1 cellular context compared by ENCODE assay signal in genomic region chr17:58363457-58364185, GRCh38.
TF ChIP-seq lines count a peak whose summit lies in the region.

No MANE protein-coding gene starts in this region.

TF ChIP-seq in H1, 55 proteins besides CTCF, POLR2A, EP300 and RAD21:
- no peak for TF ChIP-seq USF2 (IDR thresholded peaks at IDR 0.05; ENCODE audit: low read length)
- TF ChIP-seq HDAC2 (IDR thresholded peaks at IDR 0.05; ENCODE audit: borderline replicate concordance in 1 of 2, low read depth in 2 of 2, low read length in 2 of 2), result no peak
- no peak for TF ChIP-seq ASH2L (IDR thresholded peaks at IDR 0.05; ENCODE audit: low read length)
- no peak for TF ChIP-seq PHF8 (conservative IDR thresholded peaks at IDR 0.05; ENCODE audit: low read depth, low read length)
- no peak for TF ChIP-seq MAX (IDR thresholded peaks at IDR 0.05)
- TF ChIP-seq BACH1 (IDR thresholded peaks at IDR 0.05; ENCODE audit: low read length), result no peak
- TF ChIP-seq SIX5 (IDR thresholded peaks at IDR 0.05; ENCODE audit: low read depth, low read length), result no peak
- no peak for TF ChIP-seq RXRA (IDR thresholded peaks at IDR 0.05; ENCODE audit: insufficient read depth, low read depth, low read length)
- TF ChIP-seq GABPA (IDR thresholded peaks at IDR 0.05; ENCODE audit: borderline replicate concordance, insufficient read depth, low read length), result no peak
- no peak for TF ChIP-seq KDM1A (IDR thresholded peaks at IDR 0.05; ENCODE audit: borderline replicate concordance, low read length)
- TF ChIP-seq KDM4A (IDR thresholded peaks at IDR 0.05; ENCODE audit: low read depth, low read length, severe bottlenecking), result no peak
- no peak for TF ChIP-seq GTF2F1 (IDR thresholded peaks at IDR 0.05; ENCODE audit: borderline replicate concordance, low read depth, low read length)
